Comparison of ENCODE assay signal across 9 cellular contexts in genomic region chr14:50955373-50956043, GRCh38. TPM values are rescaled to one million over a fixed set of nuclear protein-coding genes. Genes with fewer than 3 reads are reported as not detected.
DNase-seq lines count a peak whose midpoint lies in the region; ATAC-seq and TF ChIP-seq lines count a peak whose summit lies in the region.
"Had no signal": no experiment of that assay in that cellular context is flagged by ENCODE, and none has a peak within 500 bp of the region (broad histone marks: within the 10 kb centered on the region; RNA-seq: fewer than 3 reads in every experiment).

No MANE protein-coding gene starts in this region.

- TF ChIP-seq RAD21 in SK-N-SH (IDR thresholded peaks at IDR 0.05; ENCODE audit: low read length) = peak; percentile 54

- DNase-seq in NCI-H1092 treated with DMSO at 0.1 percent for 48 hours (lab: John Stamatoyannopoulos, UW) = peak; percentile 34
- no peak for DNase-seq in NCI-H1092 (lab: John Stamatoyannopoulos, UW)
- peak; percentile 77 for DNase-seq in LoVo (ENCODE audit: low spot score)
- DNase-seq in SK-N-SH = peak; percentile 75
- no peak for DNase-seq in esophagus squamous epithelium (lab: John Stamatoyannopoulos, UW)

- H3K9ac ChIP-seq in SK-N-SH = peak overlapping the region; percentile 80

- H4K20me1 ChIP-seq in SK-N-SH (ENCODE audit: insufficient read depth) = no peaks in the 10 kb centered on the region

- CTCF ChIA-PET in SK-N-SH (lab: Yijun Ruan, JAX) = interaction anchor here (0.6 to 3.5 kb wide), 29 partner anchors 9 to 1586 kb away, joined by 3 to 23 read pairs (median 4); partner anchors contain the start of genes PYGL, TMX1 and TRIM9

- intact Hi-C loops in esophagus squamous epithelium (cut with DNase I) = no loop called here

- no peaks in the 10 kb centered on the region for H3K79me2 ChIP-seq in SK-N-SH (ENCODE audit: insufficient read depth)

- POLR2A ChIA-PET in SK-N-SH (lab: Yijun Ruan, JAX) = interaction anchor here (0.8 to 1.0 kb wide), 2 partner anchors 65 to 140 kb away, joined by 3 to 4 read pairs; partner anchors contain the start of gene TRIM9

- ATAC-seq in HG02973 (IDR thresholded peaks at IDR 0.05; ENCODE audit: unreplicated experiment) (no peak), GM21526 (IDR thresholded peaks at IDR 0.05; ENCODE audit: low FRiP score, unreplicated experiment) (no peak)

- H3K4me3 ChIP-seq in SK-N-SH (ENCODE audit: low read depth in 2 of 2, low read length in 1 of 2) (0 out of 4 replicates have a peak overlapping the region, but pooled peaks of 1 of the 2 experiments have one; percentile 5), esophagus squamous epithelium (no peak overlapping the region), neutrophil (ENCODE audit: low read depth in 1 of 2, low read length in 1 of 2) (peak overlapping the region; percentile 6)
- H3K4me3 ChIP-seq: tibial artery had no signal

- no peaks in the 10 kb centered on the region for H3K27me3 ChIP-seq in SK-N-SH (ENCODE audit: insufficient read depth)
- no peaks in the 10 kb centered on the region for H3K27me3 ChIP-seq in esophagus squamous epithelium
- H3K27me3 ChIP-seq in neutrophil = no peaks in the 10 kb centered on the region
- H3K27me3 ChIP-seq: tibial artery had no signal

- TF ChIP-seq EP300 in SK-N-SH (IDR thresholded peaks at IDR 0.05; ENCODE audit: borderline replicate concordance in 1 of 2, low read depth in 1 of 2, low read length in 1 of 2) = peak in 1 of 2 experiments; percentile 59; a peak in 1 of 4 replicates

- H3K9me2 ChIP-seq in SK-N-SH = no peaks in the 10 kb centered on the region

- H3K9me3 ChIP-seq in SK-N-SH = no peaks in the 10 kb centered on the region
- H3K9me3 ChIP-seq in esophagus squamous epithelium = no peaks in the 10 kb centered on the region
- no peaks in the 10 kb centered on the region for H3K9me3 ChIP-seq in neutrophil
- H3K9me3 ChIP-seq: tibial artery had no signal

- peaks cover 30% of the 10 kb centered on the region for H3F3A ChIP-seq in SK-N-SH (replicated peaks; ENCODE audit: insufficient read depth)

- TF ChIP-seq POLR2A in esophagus squamous epithelium (IDR thresholded peaks at IDR 0.05) = no peak

- peak; percentile 70 for TF ChIP-seq CTCF in SK-N-SH (IDR thresholded peaks at IDR 0.05)
- TF ChIP-seq CTCF in esophagus squamous epithelium (IDR thresholded peaks at IDR 0.05) = peak in 5 of 6 experiments; percentile 19 to 59 (median 40)
- no peak for TF ChIP-seq CTCF in neutrophil (IDR thresholded peaks at IDR 0.05)

- peak overlapping the region; percentile 81 for H3K4me2 ChIP-seq in SK-N-SH

- peaks cover 7 to 21% of the 10 kb centered on the region in 2 experiments for H3K4me1 ChIP-seq in SK-N-SH (ENCODE audit: control insufficient read depth in 1 of 2, insufficient read depth in 2 of 2, low read depth in 1 of 2, low read length in 1 of 2)
- peaks cover 0 to 32% (median 16%) of the 10 kb centered on the region in 3 donors for H3K4me1 ChIP-seq in esophagus squamous epithelium
- H3K4me1 ChIP-seq in neutrophil (ENCODE audit: control insufficient read depth in 1 of 2, insufficient read depth in 1 of 2, low read depth in 1 of 2, low read length in 1 of 2) = peaks cover 53 to 58% of the 10 kb centered on the region in 2 experiments

- peak overlapping the region; percentile 52; the same call in 1 of the 2 replicates for H2AFZ ChIP-seq in SK-N-SH (ENCODE audit: low read depth)

- WGBS in SK-N-SH (ENCODE audit: low lambda C conversion rate) = 23% methylated on average over 5 of the region's 5 CpGs
- WGBS in esophagus squamous epithelium, 2 donors = 34 to 65% methylated on average over 5 of the region's 5 CpGs

- peak overlapping the region; percentile 78 to 99 for H3K27ac ChIP-seq in SK-N-SH (ENCODE audit: low read depth in 2 of 2, low read length in 1 of 2)
- peak overlapping the region; percentile 63 to 86 (median 77) for H3K27ac ChIP-seq in esophagus squamous epithelium
- H3K27ac ChIP-seq in neutrophil = peak overlapping the region; percentile 79
- H3K27ac ChIP-seq: tibial artery had no signal

- H3K36me3 ChIP-seq in SK-N-SH (replicated peaks in 1 of 2; ENCODE audit: control insufficient read depth in 1 of 2, insufficient read depth in 2 of 2, low read length in 1 of 2) (no peaks in the 10 kb centered on the region), esophagus squamous epithelium (no peaks in the 10 kb centered on the region), neutrophil (no peaks in the 10 kb centered on the region)
- H3K36me3 ChIP-seq: tibial artery had no signal

TF ChIP-seq in SK-N-SH, 30 proteins besides CTCF, POLR2A, EP300 and RAD21:
- peak; percentile 92 for TF ChIP-seq FOSL2 (IDR thresholded peaks at IDR 0.05; ENCODE audit: borderline replicate concordance, low read depth)
- peak; percentile 45 for TF ChIP-seq SMC3 (IDR thresholded peaks at IDR 0.05; ENCODE audit: low read depth, low read length)
- TF ChIP-seq SIN3A (IDR thresholded peaks at IDR 0.05; ENCODE audit: borderline replicate concordance, low read depth, low read length) = peak; percentile 62; the same call in 1 of the 2 replicates
- TF ChIP-seq MAX (IDR thresholded peaks at IDR 0.05; ENCODE audit: low read depth) = peak; percentile 39; the same call in 1 of the 2 replicates
- peak; percentile 32; the same call in 1 of the 2 replicates for TF ChIP-seq PBX3 (IDR thresholded peaks at IDR 0.05)
- TF ChIP-seq ZBTB33 (IDR thresholded peaks at IDR 0.05; ENCODE audit: borderline replicate concordance, low read depth) = no peak
- TF ChIP-seq POLR2AphosphoS5 (IDR thresholded peaks at IDR 0.05; ENCODE audit: low read depth, low read length) = peak; percentile 62
- peak; percentile 60; the same call in 1 of the 2 replicates for TF ChIP-seq RXRA (IDR thresholded peaks at IDR 0.05; ENCODE audit: borderline replicate concordance, low read depth)
- peak; percentile 19 for TF ChIP-seq TAF1 (IDR thresholded peaks at IDR 0.05; ENCODE audit: borderline replicate concordance, low read depth, low read length)
- TF ChIP-seq JUND (IDR thresholded peaks at IDR 0.05) = peak; percentile 86
- TF ChIP-seq TCF12 (IDR thresholded peaks at IDR 0.05) = peak; percentile 60
- no peak for TF ChIP-seq USF2 (IDR thresholded peaks at IDR 0.05; ENCODE audit: borderline replicate concordance, low read depth, low read length)
- TF ChIP-seq NFIC (IDR thresholded peaks at IDR 0.05; ENCODE audit: borderline replicate concordance) = peak; percentile 30; the same call in 1 of the 2 replicates
- TF ChIP-seq MEF2A (IDR thresholded peaks at IDR 0.05; ENCODE audit: borderline replicate concordance, low read depth) = no peak
TF ChIP-seq in SK-N-SH: peak in this region for 11.

RNA-seq across cellular contexts. Expression of gene PYGL, which starts 11.2 kb away (rescaled TPM):
- polyA plus RNA-seq in SK-N-SH (2012; rRNA removed) = 60.2 and 66.4 TPM in 2 replicates
- polyA plus RNA-seq in SK-N-SH (2012; cell fraction: cytosol; rRNA removed) = 62.8 and 70.4 TPM in 2 replicates
- polyA plus RNA-seq in SK-N-SH (2012; cell fraction: nucleus; rRNA removed) = 48.1 and 72.3 TPM in 2 replicates
- total RNA-seq in esophagus squamous epithelium = 100 to 1,000 TPM in 2 of 4 donors, 10 to 100 TPM in 2; 69.7 to 158 (median 91.0) TPM

Comparison
In these comparisons a context has a peak if more than half of its experiments do, and no peak if none do; other contexts are left out.
1. DNase-seq: peak in NCI-H1092 treated with DMSO at 0.1 percent for 48 hours (single experiment), LoVo (single experiment) and SK-N-SH (single experiment); none in NCI-H1092 (single experiment) and esophagus squamous epithelium (single experiment).
2. H3K4me3 ChIP-seq: peak in neutrophil (2 of 2); none in esophagus squamous epithelium (0 of 4).
3. Peak in every context shown above with its lines, with median percentiles within 50 percentile points of each other: H3K27ac ChIP-seq.